Comparison of ENCODE assay signal across 8 cellular contexts in the genomic region with DNA sequence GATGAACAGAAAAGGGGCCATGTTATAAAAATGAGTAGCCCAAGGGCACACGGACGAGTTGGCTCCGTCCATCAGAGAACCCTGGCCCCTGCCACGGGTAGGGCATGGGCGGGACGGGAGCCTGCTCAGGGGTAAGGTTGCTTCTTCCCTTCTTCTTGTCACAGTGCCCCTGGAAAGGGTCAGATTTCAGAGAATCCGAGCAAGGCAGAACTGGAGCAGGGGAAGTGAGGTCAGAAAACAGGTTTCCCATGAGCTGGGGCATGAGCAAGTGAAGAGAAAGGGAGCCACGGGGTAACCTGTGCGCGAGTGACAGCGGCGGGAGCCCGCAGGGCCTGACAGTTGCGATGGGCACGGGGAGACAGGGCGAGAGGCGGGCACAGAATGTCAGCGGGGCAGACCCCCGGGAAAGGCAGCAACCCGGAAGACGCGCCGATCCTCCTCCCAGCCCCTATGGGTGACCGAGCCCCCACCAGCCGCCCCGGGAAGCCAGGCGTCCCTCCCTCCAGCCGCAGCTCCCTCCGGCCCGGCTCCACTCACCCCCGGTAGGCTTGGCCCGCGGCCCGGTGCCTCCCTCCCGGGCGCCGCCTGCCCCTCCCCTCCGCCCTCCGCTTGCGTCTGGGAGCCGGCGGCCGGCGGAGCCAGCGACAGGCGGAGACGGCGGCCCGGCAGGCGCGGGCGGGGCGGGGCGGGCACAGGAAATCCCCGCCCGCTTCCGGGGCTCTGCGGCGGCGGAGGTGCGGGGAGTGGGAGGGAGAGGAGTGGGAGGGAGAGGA. TPM values are rescaled to one million over a fixed set of nuclear protein-coding genes. Genes with fewer than 3 reads are reported as not detected.
DNase-seq lines count a peak whose midpoint lies in the region; ATAC-seq and TF ChIP-seq lines count a peak whose summit lies in the region.

ZNF641 (minus strand) TSS at position 671 of the 773 bp plus-strand sequence. CDS start 2,829 bp downstream, outside the sequence.

- TF ChIP-seq CTCF in chondrocyte (IDR thresholded peaks at IDR 0.05): no peak

- no peaks in the 10 kb centered on the region for H3K9me3 Mint-ChIP-seq in chondrocyte (ENCODE audit: low read depth)

- peaks cover 15% of the 10 kb centered on the region for H3K36me3 Mint-ChIP-seq in chondrocyte (ENCODE audit: low read depth)

- peak within 1 kb of the TSS; percentile 90 for H3K4me3 Mint-ChIP-seq in chondrocyte (ENCODE audit: unreplicated experiment)

- DNase-seq in SKM-1 treated with dmso at 0.1 percent for 144 hours (lab: John Stamatoyannopoulos, UW; ENCODE audit: unreplicated experiment) (peak; percentile 13), SKM-1 (lab: John Stamatoyannopoulos, UW; ENCODE audit: unreplicated experiment) (no peak), NCI-H2171 (lab: John Stamatoyannopoulos, UW) (peak; percentile 76), chondrocyte (ENCODE audit: low spot score) (peak; percentile 83)
- DNase-seq in activated CD4-positive, alpha-beta T cell treated with anti-CD3 and anti-CD28 coated beads for 24 hours (ENCODE audit: low read depth in 2 of 2): peak; percentile 53 to 60
- DNase-seq in stimulated activated CD4-positive, alpha-beta T cell treated with anti-CD3 and anti-CD28 coated beads, Interleukin-1b, Interleukin-23, amount 100 ng/mL, for 4 hours (ENCODE audit: low read depth in 2 of 2): peak; percentile 64 to 71

- H3K27me3 ChIP-seq in layer of hippocampus (ENCODE audit: control insufficient read depth, insufficient read depth, low read length): no peaks in the 10 kb centered on the region

- peak; percentile 75 for ATAC-seq in HG02970 (IDR thresholded peaks at IDR 0.05; ENCODE audit: low FRiP score, unreplicated experiment)

- peaks cover 23% of the 10 kb centered on the region for H3K4me1 Mint-ChIP-seq in chondrocyte (ENCODE audit: low read depth)

- H3K27me3 Mint-ChIP-seq in chondrocyte (ENCODE audit: low read depth): no peaks in the 10 kb centered on the region

- peak within 1 kb of the TSS; percentile 95 for H3K27ac ChIP-seq in layer of hippocampus (ENCODE audit: low read depth, low read length)

- H3K27ac Mint-ChIP-seq in chondrocyte (ENCODE audit: unreplicated experiment): peak within 1 kb of the TSS; percentile 88

RNA-seq across cellular contexts. Expression of gene ZNF641, which starts in this region (rescaled TPM):
- 8.4 to 12.8 TPM (median 11.1 TPM) in 3 replicates for total RNA-seq in chondrocyte
